ENCODE assay signal across 8 cellular contexts in genomic region chr6:18585032-18585573, GRCh38.
DNase-seq lines count a peak whose midpoint lies in the region; ATAC-seq and TF ChIP-seq lines count a peak whose summit lies in the region.

No MANE protein-coding gene starts in this region.

- POLR2A ChIA-PET in HEK293T (lab: Yijun Ruan, JAX) = no interaction called here

- no peak for ATAC-seq in GM19467 (IDR thresholded peaks at IDR 0.05; ENCODE audit: unreplicated experiment)

- CTCF ChIA-PET in HEK293T (lab: Yijun Ruan, JAX) = no interaction called here

- peak; percentile 13 for DNase-seq in 8988T
- peak; percentile 13 for DNase-seq in HEK293T (ENCODE audit: extremely low spot score)
- DNase-seq in SK-MEL-5 (ENCODE audit: low read depth, low spot score) = peak; percentile 73
- peak; percentile 14 for DNase-seq in hepatic stellate cell (ENCODE audit: low spot score)
- DNase-seq in central memory CD4-positive, alpha-beta T cell = no peak
- no peak for DNase-seq in KG1 (lab: John Stamatoyannopoulos, UW)
- DNase-seq in stimulated activated CD4-positive, alpha-beta T cell treated with anti-CD3 and anti-CD28 coated beads, Interleukin-4, amount 100 ng/mL, for 24 hours = no peak

- in situ Hi-C loops in SK-MEL-5 (cut with HindIII; ENCODE audit: low pct_unique_long_range_greater_than_20kb, low sequenced_read_pairs) = no loop called here

TF ChIP-seq in HEK293T, 16 proteins besides CTCF, POLR2A, EP300 and RAD21:
- no peak for TF ChIP-seq FOXA1 (IDR thresholded peaks at IDR 0.05)

Comparison
In these comparisons a context has a peak if more than half of its experiments do, and no peak if none do; other contexts are left out.
1. DNase-seq: peak in 8988T (single experiment), HEK293T (single experiment), SK-MEL-5 (single experiment) and hepatic stellate cell (single experiment); none in central memory CD4-positive, alpha-beta T cell (single experiment), KG1 (single experiment) and stimulated activated CD4-positive, alpha-beta T cell treated with anti-CD3 and anti-CD28 coated beads, Interleukin-4, amount 100 ng/mL, for 24 hours (single experiment).